In genomic region chr12:14962180-14962579, GRCh38 we compare ENCODE assay signal across 10 cellular contexts. TPM values are rescaled to one million over a fixed set of nuclear protein-coding genes. Genes with fewer than 3 reads are reported as not detected.
DNase-seq lines count a peak whose midpoint lies in the region; ATAC-seq and TF ChIP-seq lines count a peak whose summit lies in the region.
"Had no signal": no experiment of that assay in that cellular context is flagged by ENCODE, and none has a peak within 500 bp of the region (broad histone marks: within the 10 kb centered on the region; RNA-seq: fewer than 3 reads in every experiment).

No MANE protein-coding gene starts in this region.

- peaks cover 19% of the 10 kb centered on the region for H3K4me1 ChIP-seq in mammary epithelial cell (ENCODE audit: insufficient read depth, low read length)
- no peaks in the 10 kb centered on the region for H3K4me1 ChIP-seq in gastrocnemius medialis
- peaks cover 41% of the 10 kb centered on the region for H3K4me1 ChIP-seq in vagina

- peak overlapping the region; percentile 82 for H3K9ac ChIP-seq in mammary epithelial cell (ENCODE audit: insufficient read depth, low read length)

- H2AFZ ChIP-seq in mammary epithelial cell (ENCODE audit: low read depth, low read length): peak overlapping the region; percentile 74

- no peak for TF ChIP-seq CTCF in GM12865 (IDR thresholded peaks at IDR 0.05; ENCODE audit: insufficient read depth, low read depth, low read length, missing control alignments)
- no peak for TF ChIP-seq CTCF in NB4 (IDR thresholded peaks at IDR 0.05; ENCODE audit: low read depth, low read length)
- no peak for TF ChIP-seq CTCF in mammary epithelial cell (conservative IDR thresholded peaks at IDR 0.05 in 1 of 2, IDR thresholded peaks at IDR 0.05 in 1 of 2; ENCODE audit: extremely low read depth in 1 of 2, insufficient read depth in 1 of 2, low read depth in 1 of 2, low read length in 2 of 2)
- TF ChIP-seq CTCF in gastrocnemius medialis (IDR thresholded peaks at IDR 0.05 in 4 of 5, conservative IDR thresholded peaks at IDR 0.05 in 1 of 5): no peak
- TF ChIP-seq CTCF in vagina (IDR thresholded peaks at IDR 0.05): no peak

- H3K9me3 ChIP-seq in mammary epithelial cell (replicated peaks; ENCODE audit: insufficient read depth, low read length) (no peaks in the 10 kb centered on the region), gastrocnemius medialis (no peaks in the 10 kb centered on the region), vagina (no peaks in the 10 kb centered on the region)

- intact Hi-C loops in mammary epithelial cell (cut with micrococcal nuclease) (no loop called here), gastrocnemius medialis (cut with DNase I; ENCODE audit: low total_unique reads) (no loop called here), vagina (cut with DNase I) (no loop called here)

- WGBS in mammary epithelial cell (ENCODE audit: low coverage, missing lambda C conversion rate): 97% methylated on average over 4 of the region's 4 CpGs

- TF ChIP-seq POLR2A in NB4 (IDR thresholded peaks at IDR 0.05; ENCODE audit: extremely low read depth, insufficient read length): no peak
- no peak for TF ChIP-seq POLR2A in gastrocnemius medialis (IDR thresholded peaks at IDR 0.05)
- no peak for TF ChIP-seq POLR2A in vagina (IDR thresholded peaks at IDR 0.05)

- peaks cover 29% of the 10 kb centered on the region for H3K79me2 ChIP-seq in mammary epithelial cell (ENCODE audit: insufficient read depth, low read length)

- ATAC-seq in gastrocnemius medialis (no peak), GM21723 (IDR thresholded peaks at IDR 0.05; ENCODE audit: unreplicated experiment) (no peak)

- H3K27ac ChIP-seq in mammary epithelial cell (ENCODE audit: insufficient read depth, low read depth, low read length) (peak overlapping the region; percentile 94), gastrocnemius medialis (peak overlapping the region; percentile 66 to 72 (median 69)), vagina (no peak overlapping the region)

- dilution Hi-C loops in mammary epithelial cell (cut with HindIII; ENCODE audit: low sequenced_read_pairs): no loop called here

- H4K20me1 ChIP-seq in mammary epithelial cell (ENCODE audit: insufficient read depth, low read length): no peaks in the 10 kb centered on the region

- DNase-seq in GM12865 (ENCODE audit: low read depth) (peak; percentile 34), NB4 (ENCODE audit: low read depth) (peak; percentile 50), mammary epithelial cell (no peak), gastrocnemius medialis (no peak), RPMI8226 (no peak), vagina (ENCODE audit: extremely low spot score in 2 of 2) (no peak)
- no peak for DNase-seq in central memory CD4-positive, alpha-beta T cell
- DNase-seq: NCI-H1694 treated with DMSO at 0.1 percent for 48 hours had no signal

- no peaks in the 10 kb centered on the region for H3K36me3 ChIP-seq in mammary epithelial cell (ENCODE audit: insufficient read depth, low read length)
- H3K36me3 ChIP-seq in gastrocnemius medialis: no peaks in the 10 kb centered on the region
- no peaks in the 10 kb centered on the region for H3K36me3 ChIP-seq in vagina

- H3K4me3 ChIP-seq in GM12865 (ENCODE audit: low read depth, low read length) (peak overlapping the region; percentile 98), NB4 (ENCODE audit: low read depth, low read length) (peak overlapping the region; percentile 98), mammary epithelial cell (replicated peaks in 1 of 3; ENCODE audit: insufficient read depth in 1 of 3, low read depth in 2 of 3, low read length in 3 of 3) (no peak overlapping the region), gastrocnemius medialis (peak overlapping the region in 3 of 4 donors; percentile 36 to 51 (median 45)), vagina (peak overlapping the region in 1 of 2 donors; percentile 44)

- BruUV-seq in mammary epithelial cell (replicated peaks; lab: Mats Ljungman, UMichigan): no TSS peak

- CTCF ChIA-PET in mammary epithelial cell (lab: Charles Lee; ENCODE audit: low non-redundant PET): no interaction called here

- in situ Hi-C loops in mammary epithelial cell (cut with MboI; ENCODE audit: low sequenced_read_pairs in 2 of 2): no loop called here
- in situ Hi-C loops in gastrocnemius medialis (cut with MboI; ENCODE audit: low sequenced_read_pairs in 4 of 4): no loop called here

- peak overlapping the region; percentile 80 for H3K4me2 ChIP-seq in mammary epithelial cell (ENCODE audit: insufficient read depth, low read depth, low read length)

- H3K27me3 ChIP-seq in mammary epithelial cell (ENCODE audit: insufficient read depth, low read length): no peaks in the 10 kb centered on the region
- H3K27me3 ChIP-seq in gastrocnemius medialis: no peaks in the 10 kb centered on the region
- H3K27me3 ChIP-seq in vagina: no peaks in the 10 kb centered on the region

RNA-seq across cellular contexts. Expression of gene ARHGDIB, which starts 0.8 kb away (rescaled TPM):
- 10 to 100 TPM in 1 of 2 donors, 1 to 10 TPM in 1; 5.0 to 24.0 TPM for total RNA-seq in mammary epithelial cell
- 231 TPM for polyA plus RNA-seq in mammary epithelial cell
- 214 TPM for polyA minus RNA-seq in mammary epithelial cell
- 10 to 100 TPM; 20.6 to 88.6 (median 44.0) TPM for total RNA-seq in gastrocnemius medialis
- 153 TPM for total RNA-seq in vagina

RNA-seq across cellular contexts. Expression of gene PDE6H, which starts 10.7 kb away (rescaled TPM):
- total RNA-seq in mammary epithelial cell (not detected), gastrocnemius medialis (not detected), vagina (not detected)
- not detected for polyA plus RNA-seq in mammary epithelial cell
- polyA minus RNA-seq in mammary epithelial cell: not detected
- polyA plus RNA-seq: neural cell had no signal

RNA-seq across cellular contexts. Expression of gene ERP27, which starts 23.8 kb away (rescaled TPM):
- total RNA-seq in mammary epithelial cell: not detected
- 0.12 TPM for polyA plus RNA-seq in mammary epithelial cell
- not detected for polyA minus RNA-seq in mammary epithelial cell
- total RNA-seq in gastrocnemius medialis: under 1 TPM in 1 of 4 donors, not detected in 3; 0.42 TPM
- 2.2 TPM for total RNA-seq in vagina
- polyA plus RNA-seq: neural cell had no signal

Comparison
In these comparisons a context has a peak if more than half of its experiments do, and no peak if none do; other contexts are left out.
1. DNase-seq: peak in GM12865 (single experiment) and NB4 (single experiment); none in mammary epithelial cell (single experiment), gastrocnemius medialis (0 of 2), RPMI8226 (single experiment), central memory CD4-positive, alpha-beta T cell (single experiment) and vagina (0 of 2).
2. H3K4me3 ChIP-seq: peak in GM12865 (single experiment), NB4 (single experiment) and gastrocnemius medialis (3 of 4); none in mammary epithelial cell (0 of 3).